Comparison of ENCODE assay signal across 1 cellular context in genomic region chr14:60349663-60350365, GRCh38.
TF ChIP-seq lines count a peak whose summit lies in the region.

No MANE protein-coding gene starts in this region.

TF ChIP-seq in H1, 55 proteins besides CTCF, POLR2A, EP300 and RAD21:
- peak; percentile 64 for TF ChIP-seq CHD7 (IDR thresholded peaks at IDR 0.05; ENCODE audit: insufficient replicate concordance, low read length)
- TF ChIP-seq SP2 (IDR thresholded peaks at IDR 0.05; ENCODE audit: low read length), result no peak
